In genomic region chr5:102090770-102091169, GRCh38 we compare ENCODE assay signal across 9 cellular contexts.
DNase-seq lines count a peak whose midpoint lies in the region; ATAC-seq and TF ChIP-seq lines count a peak whose summit lies in the region.
"Had no signal": no experiment of that assay in that cellular context is flagged by ENCODE, and none has a peak within 500 bp of the region (broad histone marks: within the 10 kb centered on the region; RNA-seq: fewer than 3 reads in every experiment).

No MANE protein-coding gene starts in this region.

- no peaks in the 10 kb centered on the region for H3K27me3 ChIP-seq in esophagus muscularis mucosa

- H3K27ac ChIP-seq in esophagus muscularis mucosa (replicated peaks in 1 of 4), result no peak overlapping the region
- H3K27ac ChIP-seq: HL-60 had no signal

- H3K36me3 ChIP-seq in esophagus muscularis mucosa, result no peaks in the 10 kb centered on the region

- intact Hi-C loops in left colon (cut with DNase I, micrococcal nuclease), result no loop called here
- intact Hi-C loops in esophagus muscularis mucosa (cut with DNase I), result no loop called here

- no peaks in the 10 kb centered on the region for H3K9me3 ChIP-seq in esophagus muscularis mucosa

- ATAC-seq in GM19452 (IDR thresholded peaks at IDR 0.05; ENCODE audit: unreplicated experiment) (peak; percentile 56), HG03521 (IDR thresholded peaks at IDR 0.05; ENCODE audit: unreplicated experiment) (peak; percentile 84), left colon (peak; percentile 77)

- no peaks in the 10 kb centered on the region for H3K4me1 ChIP-seq in esophagus muscularis mucosa

- DNase-seq in DMS153 treated with DMSO at 0.1 percent for 48 hours (lab: John Stamatoyannopoulos, UW; ENCODE audit: unreplicated experiment) (peak; percentile 5), RKO (ENCODE audit: low spot score) (peak; percentile 69), left colon (peak in 1 of 2 donors; percentile 8), epidermal melanocyte (ENCODE audit: insufficient read length, low spot score) (no peak), esophagus muscularis mucosa (ENCODE audit: extremely low spot score) (no peak), globus pallidus (ENCODE audit: low spot score) (no peak)

- TF ChIP-seq POLR2A in esophagus muscularis mucosa (IDR thresholded peaks at IDR 0.05; ENCODE audit: low read depth), result no peak

- no peak for TF ChIP-seq EP300 in esophagus muscularis mucosa (IDR thresholded peaks at IDR 0.05)

- TF ChIP-seq CTCF in esophagus muscularis mucosa (IDR thresholded peaks at IDR 0.05), result no peak

- no peak overlapping the region for H3K4me3 ChIP-seq in esophagus muscularis mucosa

Comparison
In these comparisons a context has a peak if more than half of its experiments do, and no peak if none do; other contexts are left out.
1. DNase-seq: peak in DMS153 treated with DMSO at 0.1 percent for 48 hours (single experiment) and RKO (single experiment); none in epidermal melanocyte (single experiment), esophagus muscularis mucosa (single experiment) and globus pallidus (single experiment).
2. Peak in every context shown above with its lines, with median percentiles within 50 percentile points of each other: ATAC-seq.